28 cellular contexts compared by ENCODE assay signal in genomic region chr15:85897207-85897817, GRCh38.
A peak's percentile ranks its signal among the peaks of the same experiment; 100 is the strongest.
DNase-seq lines count a peak whose midpoint lies in the region; FAIRE-seq and TF ChIP-seq lines count a peak whose summit lies in the region.
"Had no signal": no experiment of that assay in that cellular context is flagged by ENCODE, and none has a peak within 500 bp of the region (broad histone marks: within the 10 kb centered on the region; RNA-seq: fewer than 3 reads in every experiment).

No MANE protein-coding gene starts in this region.

- in situ Hi-C loops in transverse colon (cut with MboI; ENCODE audit: low pct_ligation_motif_present in 1 of 4, low pct_unique_long_range_greater_than_20kb in 1 of 4, low sequenced_read_pairs in 3 of 4), result no loop called here

- 66% methylated on average over 3 of the region's 3 CpGs; no CpG with 5 or more reads in 1 of the 2 donors for WGBS in transverse colon (ENCODE audit: low coverage in 1 of 2), 2 donors

- TF ChIP-seq POLR2A in GM12892 (IDR thresholded peaks at IDR 0.05; ENCODE audit: low read depth, low read length) (no peak), transverse colon (IDR thresholded peaks at IDR 0.05) (no peak)

- H3K27me3 Mint-ChIP-seq in nephron progenitor cell (ENCODE audit: low read depth, poor library complexity), result peaks cover 59% of the 10 kb centered on the region

- H3K9me3 Mint-ChIP-seq in nephron progenitor cell, result peaks cover 8% of the 10 kb centered on the region
- H3K9me3 Mint-ChIP-seq: activated CD4-positive, alpha-beta T cell treated with anti-CD3 and anti-CD28 coated beads, Interleukin-2, amount 10 ng/mL, durations not matched to agents 24 days and 14 days; activated T-helper 2 cell treated with anti-CD3 and anti-CD28 coated beads, Interferon-gamma antibody, Interleukin-2, Interleukin-4, amounts not matched to agents 10 μg/mL and 5 μg/mL and 100 μg/mL, durations not matched to agents 14 hours and 24 hours and 36 hours had no signal

- no peak for TF ChIP-seq EP300 in transverse colon (IDR thresholded peaks at IDR 0.05; ENCODE audit: low read depth)

- H3K4me1 Mint-ChIP-seq in nephron progenitor cell, result peaks cover 22% of the 10 kb centered on the region
- H3K4me1 Mint-ChIP-seq: activated CD4-positive, alpha-beta T cell treated with anti-CD3 and anti-CD28 coated beads, Interleukin-2, amount 10 ng/mL, durations not matched to agents 24 days and 14 days; activated CD8-positive, alpha-beta memory T cell treated with anti-CD3 and anti-CD28 coated beads, Interleukin-2, amount 10 ng/mL, durations not matched to agents 7 days and 5 days had no signal

- H3K4me3 ChIP-seq in HEK293 (ENCODE audit: low read depth, low read length), result no peak overlapping the region
- H3K4me3 ChIP-seq in choroid plexus epithelial cell (ENCODE audit: low read depth, low read length), result no peak overlapping the region
- no peak overlapping the region for H3K4me3 ChIP-seq in transverse colon
- H3K4me3 ChIP-seq: ascending aorta, GM23248, SK-N-MC, tibial artery had no signal

- CTCF ChIA-PET in HEK293 (lab: Yijun Ruan, JAX), result interaction anchor here (0.6 to 0.8 kb wide), 3 partner anchors 19 to 237 kb away, joined by 3 to 4 read pairs (median 3); no protein-coding TSS in a partner anchor

- H3K27me3 ChIP-seq in transverse colon, result peaks cover 19% of the 10 kb centered on the region
- H3K27me3 ChIP-seq: ascending aorta had no signal

- H3K4me1 ChIP-seq in HEK293 (ENCODE audit: control insufficient read depth, insufficient read depth, low read length), result no peaks in the 10 kb centered on the region
- no peaks in the 10 kb centered on the region for H3K4me1 ChIP-seq in transverse colon
- H3K4me1 ChIP-seq: ascending aorta, tibial artery had no signal

- POLR2A ChIA-PET in HEK293 (lab: Yijun Ruan, JAX), result no interaction called here

- H3K36me3 ChIP-seq in HEK293 (ENCODE audit: control insufficient read depth in 2 of 2, insufficient read depth in 1 of 2, low read length in 2 of 2), result no peaks in the 10 kb centered on the region
- H3K36me3 ChIP-seq in transverse colon, result no peaks in the 10 kb centered on the region
- H3K36me3 ChIP-seq: ascending aorta, tibial artery had no signal

- no peaks in the 10 kb centered on the region for H3K9me3 ChIP-seq in HEK293 (ENCODE audit: control insufficient read depth, insufficient read depth, low read depth, low read length)
- no peaks in the 10 kb centered on the region for H3K9me3 ChIP-seq in transverse colon
- H3K9me3 ChIP-seq: ascending aorta, tibial artery had no signal

- peak; percentile 5 for FAIRE-seq in GM12892 (lab: Jason Lieb, UNC)
- FAIRE-seq: endothelial cell of umbilical vein had no signal

- H3K27ac ChIP-seq in HEK293 (ENCODE audit: extremely low read depth, low read depth, low read length), result no peak overlapping the region
- no peak overlapping the region for H3K27ac ChIP-seq in transverse colon
- H3K27ac ChIP-seq: ascending aorta, GM23248, SK-N-MC, tibial artery had no signal

- TF ChIP-seq CTCF in HEK293 (tag by site-specific recombination; IDR thresholded peaks at IDR 0.05) (no peak), choroid plexus epithelial cell (conservative IDR thresholded peaks at IDR 0.05; ENCODE audit: low read depth, low read length) (no peak), nephron progenitor cell (IDR thresholded peaks at IDR 0.05) (no peak), transverse colon (IDR thresholded peaks at IDR 0.05) (no peak)

- intact Hi-C loops in transverse colon (cut with DNase I; ENCODE audit: low total_unique reads), result no loop called here

- peak overlapping the region; percentile 94 for H3K27ac Mint-ChIP-seq in nephron progenitor cell
- H3K27ac Mint-ChIP-seq: activated CD4-positive, alpha-beta T cell treated with anti-CD3 and anti-CD28 coated beads, Interleukin-2, amount 10 ng/mL, durations not matched to agents 24 days and 14 days; activated CD8-positive, alpha-beta memory T cell treated with anti-CD3 and anti-CD28 coated beads, Interleukin-2, amount 10 ng/mL, durations not matched to agents 7 days and 5 days; activated T-helper 2 cell treated with anti-CD3 and anti-CD28 coated beads, Interferon-gamma antibody, Interleukin-2, Interleukin-4, amounts not matched to agents 10 μg/mL and 5 μg/mL and 100 μg/mL, durations not matched to agents 14 hours and 24 hours and 36 hours; T-helper 1 cell treated with Interleukin-12 subunit alpha and Interleukin-12 subunit beta and Interleukin-4 antibody, amounts not matched to agents 30 μg/mL and 1 μg/mL, for 36 hours had no signal

- DNase-seq in GM12892 (ENCODE audit: insufficient read length) (no peak), choroid plexus epithelial cell (ENCODE audit: low read depth) (peak; percentile 1), nephron progenitor cell (no peak), GM03348 (ENCODE audit: low spot score) (no peak), hypothalamus (lab: John Stamatoyannopoulos, UW) (no peak), transverse colon (no peak)
- DNase-seq in activated CD4-positive, alpha-beta T cell treated with anti-CD3 and anti-CD28 coated beads for 48 hours, result no peak
- DNase-seq: activated CD4-positive, alpha-beta T cell treated with anti-CD3 and anti-CD28 coated beads, Interleukin-2, amount 10 ng/mL, durations not matched to agents 24 days and 14 days; activated CD8-positive, alpha-beta memory T cell treated with anti-CD3 and anti-CD28 coated beads, Interleukin-2, amount 10 ng/mL, durations not matched to agents 7 days and 5 days; central memory CD4-positive, alpha-beta T cell; DMS153; GM23248; KG1; mesenchymal stem cell; MM.1S; naive B cell; NCI-H524 treated with DMSO at 0.1 percent for 48 hours; RPMI8226; stimulated activated CD4-positive, alpha-beta T cell treated with anti-CD3 and anti-CD28 coated beads, Interleukin-4, amount 100 ng/mL, for 1 hour; stimulated activated naive CD4-positive, alpha-beta T cell treated with Interleukin-2 at 50 U/mL for 16 hours; tibial artery had no signal

- H3K36me3 Mint-ChIP-seq in nephron progenitor cell (ENCODE audit: low read depth), result no peaks in the 10 kb centered on the region
- H3K36me3 Mint-ChIP-seq: activated CD8-positive, alpha-beta memory T cell treated with anti-CD3 and anti-CD28 coated beads, Interleukin-2, amount 10 ng/mL, durations not matched to agents 7 days and 5 days; activated naive CD4-positive, alpha-beta T cell treated with anti-CD3 and anti-CD28 coated beads, Interleukin-2, amount 50 U/mL, for 72 hours had no signal

- H3K4me3 Mint-ChIP-seq in nephron progenitor cell, result no peak overlapping the region
- H3K4me3 Mint-ChIP-seq: activated CD4-positive, alpha-beta T cell treated with anti-CD3 and anti-CD28 coated beads, Interleukin-2, amount 10 ng/mL, durations not matched to agents 24 days and 14 days; activated CD8-positive, alpha-beta memory T cell treated with anti-CD3 and anti-CD28 coated beads, Interleukin-2, amount 10 ng/mL, durations not matched to agents 7 days and 5 days; T-helper 1 cell treated with Interleukin-12 subunit alpha and Interleukin-12 subunit beta and Interleukin-4 antibody, amounts not matched to agents 30 μg/mL and 1 μg/mL, for 36 hours had no signal

TF ChIP-seq in HEK293, 187 proteins besides CTCF, POLR2A, EP300 and RAD21:
- no peak for TF ChIP-seq ZSCAN5A (tag by site-specific recombination; IDR thresholded peaks at IDR 0.05)
- peak; percentile 91; the same call in 1 of the 2 replicates for TF ChIP-seq ZNF596 (tag by site-specific recombination; IDR thresholded peaks at IDR 0.05)
- no peak for TF ChIP-seq ZNF488 (tag by site-specific recombination; IDR thresholded peaks at IDR 0.05)
- TF ChIP-seq ZNF473 (tag by site-specific recombination; IDR thresholded peaks at IDR 0.05), result no peak
- no peak for TF ChIP-seq OSR2 (tag by site-specific recombination; IDR thresholded peaks at IDR 0.05)
- TF ChIP-seq ZNF202 (tag by site-specific recombination; IDR thresholded peaks at IDR 0.05; ENCODE audit: borderline replicate concordance), result peak; percentile 77; the same call in 1 of the 2 replicates
- TF ChIP-seq ZNF623 (tag by site-specific recombination; IDR thresholded peaks at IDR 0.05), result no peak
- no peak for TF ChIP-seq KLF8 (tag by site-specific recombination; IDR thresholded peaks at IDR 0.05)
- no peak for TF ChIP-seq MZF1 (tag by site-specific recombination; IDR thresholded peaks at IDR 0.05; ENCODE audit: borderline replicate concordance)
- no peak for TF ChIP-seq ZBTB7A (tag by site-specific recombination; IDR thresholded peaks at IDR 0.05; ENCODE audit: low read depth)
- TF ChIP-seq ZNF223 (tag by site-specific recombination; IDR thresholded peaks at IDR 0.05), result no peak
- TF ChIP-seq ZIC2 (tag by site-specific recombination; IDR thresholded peaks at IDR 0.05), result 0 out of 2 replicates have a peak, but pooled peaks have one; percentile 35
- TF ChIP-seq ZNF350 (tag by site-specific recombination; IDR thresholded peaks at IDR 0.05), result no peak
- no peak for TF ChIP-seq ZNF501 (tag by site-specific recombination; IDR thresholded peaks at IDR 0.05)
- TF ChIP-seq ZNF76 (tag by site-specific recombination; IDR thresholded peaks at IDR 0.05; ENCODE audit: borderline replicate concordance, low read depth), result no peak
TF ChIP-seq in HEK293: peak in this region for 3.
